Comparison of ENCODE assay signal across 15 cellular contexts in the genomic region with DNA sequence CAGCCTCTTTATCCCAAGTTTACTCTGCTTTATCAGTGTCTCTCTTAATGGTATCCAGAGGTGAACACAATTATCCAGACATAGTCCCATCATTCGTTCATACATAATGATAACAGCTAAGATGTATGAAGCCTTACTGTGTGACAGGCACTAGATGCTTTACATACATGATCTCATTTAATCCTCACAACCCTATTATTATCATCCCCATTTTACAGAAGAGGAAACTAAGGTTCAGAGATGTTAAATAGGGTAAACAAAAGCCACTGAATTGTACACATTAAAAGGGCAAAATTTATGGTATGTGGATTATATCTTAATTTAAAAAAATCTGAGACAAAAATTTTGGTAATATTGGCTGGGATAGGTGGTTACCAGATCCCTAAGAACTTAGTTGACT.
DNase-seq lines count a peak whose midpoint lies in the region; ATAC-seq, FAIRE-seq and TF ChIP-seq lines count a peak whose summit lies in the region.
"Had no signal": no experiment of that assay in that cellular context is flagged by ENCODE, and none has a peak within 500 bp of the region (broad histone marks: within the 10 kb centered on the region; RNA-seq: fewer than 3 reads in every experiment).

No MANE protein-coding gene starts in this region.

- H3K4ac ChIP-seq in H9 (ENCODE audit: low read depth, low read length) = no peak overlapping the region

- no peak overlapping the region for H3K4me3 ChIP-seq in BLaER1 treated with 17β-estradiol and CSF1 and Interleukin-3, amounts not matched to agents 10 nM and 100 nM
- no peak overlapping the region for H3K4me3 ChIP-seq in endothelial cell of umbilical vein (replicated peaks in 1 of 3; ENCODE audit: insufficient read depth in 1 of 3, low read depth in 1 of 3, low read length in 3 of 3)

- peaks cover 24 to 74% (median 66%) of the 10 kb centered on the region in 10 experiments for H3K4me1 ChIP-seq in BLaER1 treated with 17β-estradiol and CSF1 and Interleukin-3, amounts not matched to agents 10 nM and 100 nM
- H3K4me1 ChIP-seq in endothelial cell of umbilical vein (ENCODE audit: control insufficient read depth, extremely low read depth, insufficient read depth, low read length) = peaks cover 16% of the 10 kb centered on the region
- H3K4me1 ChIP-seq in H9 (ENCODE audit: insufficient read depth, low read length) = peaks cover 3% of the 10 kb centered on the region; the same call in 1 of the 2 replicates

- H3K27ac Mint-ChIP-seq in HFFc6 (peak overlapping the region; percentile 89), H9 (no peak overlapping the region; a peak in 1 of 7 replicates)
- H3K27ac Mint-ChIP-seq in stimulated activated memory B cell treated with anti-CD40 and anti-IgM and Interleukin-4, amounts not matched to agents 10 μg/mL and 1 μg/mL and 100 μg/mL, for 72 hours = peak overlapping the region; percentile 77
- H3K27ac Mint-ChIP-seq: CD4-positive, alpha-beta memory T cell; T-cell had no signal

- no TSS peak for BruUV-seq in endothelial cell of umbilical vein (replicated peaks; lab: Mats Ljungman, UMichigan)

- H3K23ac ChIP-seq in H9 (ENCODE audit: insufficient read length, low read depth, low read length) = no peak overlapping the region

- POLR2A ChIA-PET in endothelial cell of umbilical vein (lab: Charles Lee) = no interaction called here

- H3K36me3 Mint-ChIP-seq in HFFc6 (ENCODE audit: low read depth) = no peaks in the 10 kb centered on the region
- no peaks in the 10 kb centered on the region for H3K36me3 Mint-ChIP-seq in stimulated activated memory B cell treated with anti-CD40 and anti-IgM and Interleukin-4, amounts not matched to agents 10 μg/mL and 1 μg/mL and 100 μg/mL, for 72 hours
- no peaks in the 10 kb centered on the region for H3K36me3 Mint-ChIP-seq in H9 (ENCODE audit: insufficient read depth in 1 of 3, low read depth in 3 of 3)
- H3K36me3 Mint-ChIP-seq: CD4-positive, alpha-beta memory T cell; T-cell had no signal

- no peak overlapping the region for H2BK120ac ChIP-seq in H9 (ENCODE audit: low read depth, low read length, poor library complexity, severe bottlenecking)

- H4K5ac ChIP-seq in H9 (ENCODE audit: insufficient read length, low read depth, low read length) = no peak overlapping the region

- H3K14ac ChIP-seq in H9 (ENCODE audit: insufficient read depth, low read length) = no peak overlapping the region

- intact Hi-C loops in endothelial cell of umbilical vein (cut with micrococcal nuclease) = no loop called here

- H3K27me3 ChIP-seq in BLaER1 treated with 17β-estradiol and CSF1 and Interleukin-3, amounts not matched to agents 10 nM and 100 nM = no peaks in the 10 kb centered on the region
- no peaks in the 10 kb centered on the region for H3K27me3 ChIP-seq in endothelial cell of umbilical vein (ENCODE audit: control insufficient read depth in 2 of 2, insufficient read depth in 2 of 2, low read length in 2 of 2)
- H3K27me3 ChIP-seq in H9 (ENCODE audit: insufficient read depth, low read length) = no peaks in the 10 kb centered on the region

- H3K56ac ChIP-seq in H9 (ENCODE audit: insufficient read length, low read depth, low read length) = no peak overlapping the region

- no peak for TF ChIP-seq POLR2A in endothelial cell of umbilical vein (IDR thresholded peaks at IDR 0.05; ENCODE audit: low read depth, low read length)

- DNase-seq in HFFc6 = no peak
- DNase-seq in endothelial cell of umbilical vein (ENCODE audit: low read depth, low spot score) = no peak
- no peak for DNase-seq in substantia nigra (lab: John Stamatoyannopoulos, UW)
- DNase-seq in activated T-cell treated with anti-CD3 and anti-CD28 coated beads for 4 hours = no peak
- no peak for DNase-seq in H9
- DNase-seq: CD4-positive, alpha-beta memory T cell; NCI-H1092; NCI-H1694; NCI-H2081 treated with DMSO at 0.1 percent for 48 hours; Right ventricle myocardium superior; T-cell had no signal

- H3K4me1 Mint-ChIP-seq in HFFc6 (ENCODE audit: low read depth) (peaks cover 56% of the 10 kb centered on the region), H9 (peaks cover 15 to 16% of the 10 kb centered on the region in 2 experiments)
- peaks cover 55% of the 10 kb centered on the region for H3K4me1 Mint-ChIP-seq in stimulated activated memory B cell treated with anti-CD40 and anti-IgM and Interleukin-4, amounts not matched to agents 10 μg/mL and 1 μg/mL and 100 μg/mL, for 72 hours
- H3K4me1 Mint-ChIP-seq: CD4-positive, alpha-beta memory T cell; T-cell had no signal

- no peaks in the 10 kb centered on the region for H3K23me2 ChIP-seq in H9 (ENCODE audit: insufficient read length, low read depth, low read length, poor library complexity, severe bottlenecking)

- peak overlapping the region in 1 of 11 experiments; percentile 20; a peak in 1 of 22 replicates for H3K27ac ChIP-seq in BLaER1 treated with 17β-estradiol and CSF1 and Interleukin-3, amounts not matched to agents 10 nM and 100 nM
- H3K27ac ChIP-seq in endothelial cell of umbilical vein (ENCODE audit: insufficient read depth, low read depth, low read length) (no peak overlapping the region), substantia nigra (ENCODE audit: low read depth, low read length, poor library complexity, severe bottlenecking) (no peak overlapping the region), H9 (ENCODE audit: insufficient read length, low read depth, low read length) (no peak overlapping the region)

- H4K8ac ChIP-seq in H9 (replicated peaks; ENCODE audit: insufficient read length, low read depth, low read length) = no peak overlapping the region

- dilution Hi-C loops in endothelial cell of umbilical vein (cut with MboI; ENCODE audit: extremely low pct_ligation_motif_present, low sequenced_read_pairs) = no loop called here

- H2AK5ac ChIP-seq in H9 (ENCODE audit: insufficient read length, low read length) = no peak overlapping the region

- WGBS in H9 (ENCODE audit: extremely low coverage, insufficient read length, low lambda C conversion rate) = no CpG with 5 or more reads among the region's 1 CpG

- no peak overlapping the region for H2BK20ac ChIP-seq in H9 (ENCODE audit: low read depth, low read length, poor library complexity, severe bottlenecking)

- ATAC-seq in stimulated activated memory B cell treated with anti-CD40 and anti-IgM and Interleukin-4, amounts not matched to agents 10 μg/mL and 1 μg/mL and 100 μg/mL, for 72 hours = no peak
- ATAC-seq: T-cell had no signal

- H3K18ac ChIP-seq in H9 (ENCODE audit: insufficient read length, low read depth, low read length) = no peak overlapping the region

- H3K4me2 ChIP-seq in BLaER1 treated with 17β-estradiol and CSF1 and Interleukin-3, amounts not matched to agents 10 nM and 100 nM = peak overlapping the region; percentile 48 to 80 (median 61); a peak in 20 of 22 replicates
- H3K4me2 ChIP-seq in endothelial cell of umbilical vein (ENCODE audit: insufficient read depth, low read length) (no peak overlapping the region), H9 (ENCODE audit: insufficient read depth, insufficient read length, low read length) (no peak overlapping the region)

- no peak overlapping the region for H2BK5ac ChIP-seq in H9 (ENCODE audit: insufficient read length, low read length)

- 0 out of 22 replicates have a peak, but pooled peaks cover 0 to 3% (median 0%) of the 10 kb centered on the region in 11 experiments for H3K9me3 ChIP-seq in BLaER1 treated with 17β-estradiol and CSF1 and Interleukin-3, amounts not matched to agents 10 nM and 100 nM (replicated peaks in 1 of 11)
- no peaks in the 10 kb centered on the region for H3K9me3 ChIP-seq in endothelial cell of umbilical vein (replicated peaks; ENCODE audit: control insufficient read depth, insufficient read depth, low read length)
- H3K9me3 ChIP-seq in H9 (ENCODE audit: control insufficient read depth, low read depth, low read length) = no peaks in the 10 kb centered on the region

- H3K9ac ChIP-seq in BLaER1 treated with 17β-estradiol and CSF1 and Interleukin-3, amounts not matched to agents 10 nM and 100 nM = 0 out of 22 replicates have a peak overlapping the region, but pooled peaks of 1 of the 11 experiments have one; percentile 26
- H3K9ac ChIP-seq in endothelial cell of umbilical vein (replicated peaks; ENCODE audit: extremely low read depth, insufficient read depth, low read length) (no peak overlapping the region), H9 (ENCODE audit: extremely low read depth, insufficient read length, low read length) (no peak overlapping the region)

- H2AFZ ChIP-seq in endothelial cell of umbilical vein (ENCODE audit: low read depth, low read length) = no peak overlapping the region
- no peak overlapping the region for H2AFZ ChIP-seq in H9 (ENCODE audit: low read length)

- no peaks in the 10 kb centered on the region for H4K20me1 ChIP-seq in BLaER1 treated with 17β-estradiol and CSF1 and Interleukin-3, amounts not matched to agents 10 nM and 100 nM
- H4K20me1 ChIP-seq in endothelial cell of umbilical vein (replicated peaks; ENCODE audit: control insufficient read depth, extremely low read depth, insufficient read depth, low read length) (no peaks in the 10 kb centered on the region), H9 (ENCODE audit: control insufficient read depth, insufficient read depth, insufficient read length) (no peaks in the 10 kb centered on the region)

- H3K79me1 ChIP-seq in H9 (ENCODE audit: insufficient read depth, low read depth, low read length, poor library complexity, severe bottlenecking) = no peaks in the 10 kb centered on the region

- H2BK15ac ChIP-seq in H9 (ENCODE audit: low read depth, low read length) = no peak overlapping the region

- no peaks in the 10 kb centered on the region for H3K27me3 Mint-ChIP-seq in HFFc6 (ENCODE audit: insufficient read depth)
- no peaks in the 10 kb centered on the region for H3K27me3 Mint-ChIP-seq in stimulated activated memory B cell treated with anti-CD40 and anti-IgM and Interleukin-4, amounts not matched to agents 10 μg/mL and 1 μg/mL and 100 μg/mL, for 72 hours
- no peaks in the 10 kb centered on the region for H3K27me3 Mint-ChIP-seq in H9 (ENCODE audit: low read depth)
- H3K27me3 Mint-ChIP-seq: T-cell had no signal

- no peak overlapping the region for H2BK12ac ChIP-seq in H9 (ENCODE audit: insufficient read length, low read depth, low read length)

- TF ChIP-seq CTCF in HFFc6 (IDR thresholded peaks at IDR 0.05) = no peak
- TF ChIP-seq CTCF in endothelial cell of umbilical vein (IDR thresholded peaks at IDR 0.05; ENCODE audit: extremely low read depth in 1 of 2, insufficient read depth in 1 of 2, low read depth in 1 of 2, low read length in 2 of 2) = no peak
- no peak for TF ChIP-seq CTCF in H9 (conservative IDR thresholded peaks at IDR 0.05)

- no peaks in the 10 kb centered on the region for H3K9me3 Mint-ChIP-seq in HFFc6
- H3K9me3 Mint-ChIP-seq in stimulated activated memory B cell treated with anti-CD40 and anti-IgM and Interleukin-4, amounts not matched to agents 10 μg/mL and 1 μg/mL and 100 μg/mL, for 72 hours = no peaks in the 10 kb centered on the region
- no peaks in the 10 kb centered on the region for H3K9me3 Mint-ChIP-seq in H9
- H3K9me3 Mint-ChIP-seq: CD4-positive, alpha-beta memory T cell; T-cell had no signal

- CTCF ChIA-PET in endothelial cell of umbilical vein (lab: Charles Lee) = interaction anchor here (1.0 to 2.7 kb wide), 4 partner anchors 15 to 396 kb away, joined by 3 to 12 read pairs (median 7); no protein-coding TSS in a partner anchor

- no peaks in the 10 kb centered on the region for H3K36me3 ChIP-seq in BLaER1 treated with 17β-estradiol and CSF1 and Interleukin-3, amounts not matched to agents 10 nM and 100 nM
- no peaks in the 10 kb centered on the region for H3K36me3 ChIP-seq in endothelial cell of umbilical vein (ENCODE audit: control insufficient read depth in 2 of 2, extremely low read depth in 1 of 2, insufficient read depth in 2 of 2, low read length in 2 of 2)

- no peak overlapping the region for H3T11ph ChIP-seq in H9 (ENCODE audit: low read length)

- H3K79me2 ChIP-seq in endothelial cell of umbilical vein (ENCODE audit: control insufficient read depth, insufficient read depth, low read length) (no peaks in the 10 kb centered on the region), H9 (ENCODE audit: insufficient read depth, low read length) (no peaks in the 10 kb centered on the region)

- H3K4me3 Mint-ChIP-seq in HFFc6 (no peak overlapping the region), H9 (no peak overlapping the region)
- H3K4me3 Mint-ChIP-seq in stimulated activated memory B cell treated with anti-CD40 and anti-IgM and Interleukin-4, amounts not matched to agents 10 μg/mL and 1 μg/mL and 100 μg/mL, for 72 hours = no peak overlapping the region
- H3K4me3 Mint-ChIP-seq: CD4-positive, alpha-beta memory T cell; T-cell had no signal

- H4K91ac ChIP-seq in H9 (ENCODE audit: insufficient read length, low read depth, low read length) = no peak overlapping the region

- H3K9me1 ChIP-seq in endothelial cell of umbilical vein (replicated peaks; ENCODE audit: control insufficient read depth, extremely low read depth, insufficient read depth, low read length) = no peaks in the 10 kb centered on the region

- FAIRE-seq in endothelial cell of umbilical vein (lab: Jason Lieb, UNC) = peak; percentile 4
- FAIRE-seq: H54, HepG2 had no signal

Comparison
In these comparisons a context has a peak if more than half of its experiments do, and no peak if none do; other contexts are left out.
1. H3K4me2 ChIP-seq: peak in BLaER1 treated with 17β-estradiol and CSF1 and Interleukin-3, amounts not matched to agents 10 nM and 100 nM (11 of 11); none in endothelial cell of umbilical vein (single experiment) and H9 (single experiment).
2. H3K27ac Mint-ChIP-seq: peak in HFFc6 (single experiment) and stimulated activated memory B cell treated with anti-CD40 and anti-IgM and Interleukin-4, amounts not matched to agents 10 μg/mL and 1 μg/mL and 100 μg/mL, for 72 hours (single experiment); none in H9 (0 of 3).